In genomic region chr10:69071610-69072009, GRCh38 we compare ENCODE assay signal across 15 cellular contexts. TPM values are rescaled to one million over a fixed set of nuclear protein-coding genes. Genes with fewer than 3 reads are reported as not detected.
DNase-seq lines count a peak whose midpoint lies in the region; ATAC-seq and TF ChIP-seq lines count a peak whose summit lies in the region.
"Had no signal": no experiment of that assay in that cellular context is flagged by ENCODE, and none has a peak within 500 bp of the region (broad histone marks: within the 10 kb centered on the region; RNA-seq: fewer than 3 reads in every experiment).

No MANE protein-coding gene starts in this region.

- peak in 2 of 4 donors; percentile 55 to 60 for ATAC-seq in heart left ventricle
- no peak for ATAC-seq in Right ventricle myocardium superior (ENCODE audit: poor library complexity)
- ATAC-seq in right cardiac atrium: peak in 1 of 2 donors; percentile 73
- no peak for ATAC-seq in stimulated activated effector memory CD8-positive, alpha-beta T cell treated with anti-CD3 and anti-CD28 coated beads, Interleukin-12 subunit alpha, Interleukin-12 subunit beta, amount 100 ng/mL, for 72 hours
- ATAC-seq: HepG2 had no signal

- H3K9me3 Mint-ChIP-seq in stimulated activated effector memory CD8-positive, alpha-beta T cell treated with anti-CD3 and anti-CD28 coated beads, Interleukin-12 subunit alpha, Interleukin-12 subunit beta, amount 100 ng/mL, for 72 hours: no peaks in the 10 kb centered on the region
- H3K9me3 Mint-ChIP-seq: CD4-positive, CD25-positive, alpha-beta regulatory T cell; HFFc6 had no signal

- no peak for TF ChIP-seq CTCF in heart left ventricle (IDR thresholded peaks at IDR 0.05)
- no peak for TF ChIP-seq CTCF in HL-60 (IDR thresholded peaks at IDR 0.05; ENCODE audit: insufficient read depth, low read length)
- no peak for TF ChIP-seq CTCF in sigmoid colon (IDR thresholded peaks at IDR 0.05)

- H3K4me1 ChIP-seq in heart left ventricle (peaks cover 0 to 20% (median 0%) of the 10 kb centered on the region in 12 donors), right cardiac atrium (ENCODE audit: control insufficient read depth, insufficient read depth, low read length) (peaks cover 2% of the 10 kb centered on the region), sigmoid colon (no peaks in the 10 kb centered on the region)

- DNase-seq in heart left ventricle (peak in 3 of 5 donors; percentile 35 to 60 (median 47)), Right ventricle myocardium superior (no peak), HL-60 (ENCODE audit: low read depth in 1 of 2, low spot score in 1 of 2) (no peak), right cardiac atrium (peak in 2 of 3 donors; percentile 50 to 69), sigmoid colon (peak; percentile 13), SIG-M5 (lab: John Stamatoyannopoulos, UW) (no peak)
- no peak for DNase-seq in activated CD4-positive, alpha-beta T cell treated with anti-CD3 and anti-CD28 coated beads for 48 hours
- DNase-seq in stimulated activated effector memory CD8-positive, alpha-beta T cell treated with anti-CD3 and anti-CD28 coated beads, Interleukin-12 subunit alpha, Interleukin-12 subunit beta, amount 100 ng/mL, for 72 hours (ENCODE audit: low spot score in 2 of 2): no peak
- DNase-seq: CD4-positive, CD25-positive, alpha-beta regulatory T cell; DMS53; GF-D8; HCEC 1CT; HFFc6 had no signal

- intact Hi-C loops in heart left ventricle (cut with DNase I) (no loop called here), Right ventricle myocardium superior (cut with DNase I) (no loop called here), right cardiac atrium (cut with DNase I) (no loop called here), sigmoid colon (cut with DNase I) (no loop called here)

- H3K27me3 ChIP-seq in heart left ventricle (no peaks in the 10 kb centered on the region), HL-60 (ENCODE audit: insufficient read depth, poor library complexity, severe bottlenecking) (no peaks in the 10 kb centered on the region), right cardiac atrium (ENCODE audit: control insufficient read depth, insufficient read depth) (no peaks in the 10 kb centered on the region), sigmoid colon (no peaks in the 10 kb centered on the region)

- H3K9me3 ChIP-seq in heart left ventricle (no peaks in the 10 kb centered on the region), right cardiac atrium (ENCODE audit: control insufficient read depth, low read length) (no peaks in the 10 kb centered on the region), sigmoid colon (no peaks in the 10 kb centered on the region)

- peaks cover 7% of the 10 kb centered on the region for H3K4me1 Mint-ChIP-seq in stimulated activated effector memory CD8-positive, alpha-beta T cell treated with anti-CD3 and anti-CD28 coated beads, Interleukin-12 subunit alpha, Interleukin-12 subunit beta, amount 100 ng/mL, for 72 hours

- WGBS in heart left ventricle, 4 donors: 62 to 82% (median 72%) methylated on average over 6 of the region's 6 CpGs
- WGBS in right cardiac atrium: 69% methylated on average over 6 of the region's 6 CpGs
- WGBS in sigmoid colon, 2 donors: 90 to 92% methylated on average over 6 of the region's 6 CpGs

- no peak for TF ChIP-seq EP300 in sigmoid colon (IDR thresholded peaks at IDR 0.05)

- H3K27ac ChIP-seq in heart left ventricle (peak overlapping the region in 9 of 12 donors; percentile 3 to 63 (median 26)), HL-60 (replicated peaks) (peak overlapping the region; percentile 97), right cardiac atrium (ENCODE audit: low read length) (no peak overlapping the region), sigmoid colon (no peak overlapping the region)
- H3K27ac ChIP-seq: 22Rv1 had no signal

- TF ChIP-seq POLR2A in heart left ventricle (IDR thresholded peaks at IDR 0.05): no peak
- no peak for TF ChIP-seq POLR2A in sigmoid colon (IDR thresholded peaks at IDR 0.05)

- H3K36me3 Mint-ChIP-seq in stimulated activated effector memory CD8-positive, alpha-beta T cell treated with anti-CD3 and anti-CD28 coated beads, Interleukin-12 subunit alpha, Interleukin-12 subunit beta, amount 100 ng/mL, for 72 hours: no peaks in the 10 kb centered on the region
- H3K36me3 Mint-ChIP-seq: CD4-positive, CD25-positive, alpha-beta regulatory T cell had no signal

- no peak overlapping the region for H3K4me3 Mint-ChIP-seq in stimulated activated effector memory CD8-positive, alpha-beta T cell treated with anti-CD3 and anti-CD28 coated beads, Interleukin-12 subunit alpha, Interleukin-12 subunit beta, amount 100 ng/mL, for 72 hours
- H3K4me3 Mint-ChIP-seq: CD4-positive, CD25-positive, alpha-beta regulatory T cell; HFFc6 had no signal

- no peak overlapping the region for H3K4me3 ChIP-seq in heart left ventricle
- H3K4me3 ChIP-seq in HL-60 (replicated peaks; ENCODE audit: insufficient read depth, low read length): no peak overlapping the region
- no peak overlapping the region for H3K4me3 ChIP-seq in right cardiac atrium (ENCODE audit: low read length)
- H3K4me3 ChIP-seq in sigmoid colon: no peak overlapping the region

- no peak overlapping the region for H3K27ac Mint-ChIP-seq in stimulated activated effector memory CD8-positive, alpha-beta T cell treated with anti-CD3 and anti-CD28 coated beads, Interleukin-12 subunit alpha, Interleukin-12 subunit beta, amount 100 ng/mL, for 72 hours
- H3K27ac Mint-ChIP-seq: HFFc6 had no signal

- H3K36me3 ChIP-seq in heart left ventricle (no peaks in the 10 kb centered on the region), sigmoid colon (no peaks in the 10 kb centered on the region)

RNA-seq across cellular contexts. Expression of gene SRGN, which starts 16.3 kb away (rescaled TPM):
- total RNA-seq in heart left ventricle: 100 to 1,000 TPM in 2 of 9 donors, 10 to 100 TPM in 7; 30.3 to 214 (median 54.7) TPM
- 10 to 100 TPM; 28.8 to 95.6 TPM for polyA plus RNA-seq in heart left ventricle
- total RNA-seq in Right ventricle myocardium superior: 37.5 TPM
- 100 to 1,000 TPM in 1 of 4 donors, 10 to 100 TPM in 3; 53.4 to 102 (median 76.8) TPM for total RNA-seq in right cardiac atrium
- polyA plus RNA-seq in right cardiac atrium: 69.5 TPM
- total RNA-seq in sigmoid colon: 10 to 100 TPM; 45.7 to 93.1 (median 81.6) TPM
- polyA plus RNA-seq in sigmoid colon: 100 to 1,000 TPM in 2 of 3 donors, 10 to 100 TPM in 1; 28.2 to 140 (median 124) TPM
- polyA plus RNA-seq: HepG2 had no signal

RNA-seq across cellular contexts. Expression of gene VPS26A, which starts 52.4 kb away (rescaled TPM):
- total RNA-seq in heart left ventricle (10 to 100 TPM; 15.5 to 42.3 (median 34.8) TPM), Right ventricle myocardium superior (34.8 TPM), right cardiac atrium (10 to 100 TPM; 29.6 to 40.8 (median 38.7) TPM), sigmoid colon (10 to 100 TPM; 35.7 to 59.2 (median 44.7) TPM)
- polyA plus RNA-seq in heart left ventricle (10 to 100 TPM; 16.0 to 33.5 TPM), right cardiac atrium (19.7 TPM), sigmoid colon (10 to 100 TPM; 35.7 to 73.1 (median 51.1) TPM)

Comparison
In these comparisons a context has a peak if more than half of its experiments do, and no peak if none do; other contexts are left out.
1. DNase-seq: peak in heart left ventricle (3 of 5), right cardiac atrium (2 of 3) and sigmoid colon (single experiment); none in Right ventricle myocardium superior (single experiment), HL-60 (0 of 2), activated CD4-positive, alpha-beta T cell treated with anti-CD3 and anti-CD28 coated beads for 48 hours (single experiment), stimulated activated effector memory CD8-positive, alpha-beta T cell treated with anti-CD3 and anti-CD28 coated beads, Interleukin-12 subunit alpha, Interleukin-12 subunit beta, amount 100 ng/mL, for 72 hours (0 of 2) and SIG-M5 (single experiment).
2. H3K27ac ChIP-seq: peak in heart left ventricle (9 of 12) and HL-60 (single experiment); none in right cardiac atrium (single experiment) and sigmoid colon (0 of 4).